Comparison of ENCODE assay signal across 36 cellular contexts in the genomic region with DNA sequence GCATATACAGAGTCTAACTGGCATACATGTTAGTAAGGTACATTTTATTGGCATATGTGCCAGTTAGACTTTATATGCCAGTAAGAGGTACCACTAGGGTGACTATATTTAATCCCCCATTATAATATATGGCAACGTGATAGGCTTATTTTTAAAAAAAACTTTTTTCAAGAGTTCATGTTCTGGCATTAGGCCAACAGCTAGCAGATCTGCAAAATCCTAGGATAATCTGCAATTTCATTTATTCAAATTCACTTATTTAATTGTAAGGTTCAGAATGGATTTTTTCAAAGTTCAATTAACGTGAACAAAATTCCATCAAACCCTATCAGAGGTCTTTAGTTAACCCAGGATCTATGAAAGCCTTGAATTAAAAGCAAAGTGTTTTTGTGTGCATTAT. TPM values are rescaled to one million over a fixed set of nuclear protein-coding genes. Genes with fewer than 3 reads are reported as not detected.
A peak's percentile ranks its signal among the peaks of the same experiment; 100 is the strongest.
DNase-seq lines count a peak whose midpoint lies in the region; ATAC-seq, FAIRE-seq and TF ChIP-seq lines count a peak whose summit lies in the region.
"Had no signal": no experiment of that assay in that cellular context is flagged by ENCODE, and none has a peak within 500 bp of the region (broad histone marks: within the 10 kb centered on the region; RNA-seq: fewer than 3 reads in every experiment).

No MANE protein-coding gene starts in this region.

- no peak for TF ChIP-seq RAD21 in K562 (CRISPR knock-in tag; conservative IDR thresholded peaks at IDR 0.05 in 1 of 2, IDR thresholded peaks at IDR 0.05 in 1 of 2)

- H3K36me3 Mint-ChIP-seq in T-helper 17 cell (ENCODE audit: low read depth) = peaks cover 5% of the 10 kb centered on the region
- H3K36me3 Mint-ChIP-seq in stimulated activated effector memory CD8-positive, alpha-beta T cell treated with anti-CD3 and anti-CD28 coated beads, Interleukin-12 subunit alpha, Interleukin-12 subunit beta, amount 100 ng/mL, for 72 hours = peaks cover 100% of the 10 kb centered on the region

- H3K27ac ChIP-seq in K562 (ENCODE audit: extremely low read depth, low read depth, low read length) (no peak overlapping the region), PC-3 (ENCODE audit: low read length) (no peak overlapping the region)
- H3K27ac ChIP-seq: 22Rv1; A549; BLaER1; BLaER1 treated with 17β-estradiol and CSF1 and Interleukin-3, amounts not matched to agents 10 nM and 100 nM; C4-2B had no signal

- H3K27me3 Mint-ChIP-seq in T-helper 17 cell = no peaks in the 10 kb centered on the region
- H3K27me3 Mint-ChIP-seq: B cell; CD4-positive, alpha-beta memory T cell; CD4-positive, alpha-beta T cell; CD4-positive, CD25-positive, alpha-beta regulatory T cell; CD8-positive, alpha-beta memory T cell had no signal

- no peak for ATAC-seq in T-helper 17 cell
- ATAC-seq in K562 = no peak
- ATAC-seq in stimulated activated effector memory CD8-positive, alpha-beta T cell treated with anti-CD3 and anti-CD28 coated beads, Interleukin-12 subunit alpha, Interleukin-12 subunit beta, amount 100 ng/mL, for 72 hours = no peak
- no peak for ATAC-seq in PC-3
- ATAC-seq: CD8-positive, alpha-beta T cell had no signal

- H3K9me3 ChIP-seq in T-helper 17 cell (ENCODE audit: control insufficient read depth, low read length, poor library complexity, severe bottlenecking) (no peaks in the 10 kb centered on the region), K562 (replicated peaks; ENCODE audit: control insufficient read depth, insufficient read depth, low read depth, low read length) (no peaks in the 10 kb centered on the region), PC-3 (ENCODE audit: low read length) (no peaks in the 10 kb centered on the region)
- H3K9me3 ChIP-seq: A549, BE2C, Caco-2 had no signal

- intact Hi-C loops in K562 (cut with micrococcal nuclease) = no loop called here
- intact Hi-C loops in PC-3 (cut with micrococcal nuclease) = no loop called here
- intact Hi-C loops in cardiac septum (cut with DNase I) = no loop called here

- H3K4me1 ChIP-seq in K562 (replicated peaks in 1 of 2; ENCODE audit: control insufficient read depth in 2 of 2, insufficient read depth in 2 of 2, low read length in 2 of 2) (no peaks in the 10 kb centered on the region), PC-3 (ENCODE audit: insufficient read depth, low read length) (peaks cover 6% of the 10 kb centered on the region)
- H3K4me1 ChIP-seq: A549; BE2C; BLaER1; BLaER1 treated with 17β-estradiol and CSF1 and Interleukin-3, amounts not matched to agents 10 nM and 100 nM; Caco-2 had no signal

- no peak overlapping the region for H3K4me3 ChIP-seq in K562
- no peak overlapping the region for H3K4me3 ChIP-seq in PC-3 (ENCODE audit: low read length)
- H3K4me3 ChIP-seq: A549; BLaER1; BLaER1 treated with 17β-estradiol and CSF1 and Interleukin-3, amounts not matched to agents 10 nM and 100 nM had no signal

- BruUV-seq in K562 (replicated peaks; lab: Mats Ljungman, UMichigan) (no TSS peak), PC-3 (replicated peaks; lab: Mats Ljungman, UMichigan) (no TSS peak)

- no peak overlapping the region for H3K4me2 ChIP-seq in K562 (ENCODE audit: insufficient read depth, low read length)
- H3K4me2 ChIP-seq in PC-3 (ENCODE audit: low read length) = no peak overlapping the region
- H3K4me2 ChIP-seq: A549; BLaER1; BLaER1 treated with 17β-estradiol and CSF1 and Interleukin-3, amounts not matched to agents 10 nM and 100 nM had no signal

- no peak for TF ChIP-seq CTCF in K562 (IDR thresholded peaks at IDR 0.05 in 2 of 3, conservative IDR thresholded peaks at IDR 0.05 in 1 of 3; ENCODE audit: insufficient read depth in 2 of 3, low read depth in 1 of 3, low read length in 3 of 3)
- TF ChIP-seq CTCF in PC-3 (conservative IDR thresholded peaks at IDR 0.05; ENCODE audit: low read depth, low read length) = no peak

- H3K4me1 Mint-ChIP-seq in T-helper 17 cell = peaks cover 2% of the 10 kb centered on the region
- no peaks in the 10 kb centered on the region for H3K4me1 Mint-ChIP-seq in stimulated activated effector memory CD8-positive, alpha-beta T cell treated with anti-CD3 and anti-CD28 coated beads, Interleukin-12 subunit alpha, Interleukin-12 subunit beta, amount 100 ng/mL, for 72 hours
- H3K4me1 Mint-ChIP-seq: B cell; CD14-positive monocyte; CD4-positive, alpha-beta memory T cell; CD4-positive, CD25-positive, alpha-beta regulatory T cell; CD8-positive, alpha-beta memory T cell had no signal

- H3K36me3 ChIP-seq in K562 (ENCODE audit: control insufficient read depth, insufficient read depth, low read length) (peaks cover 80% of the 10 kb centered on the region), PC-3 (ENCODE audit: low read depth, low read length) (peaks cover 81% of the 10 kb centered on the region)

- in situ Hi-C loops in K562 (cut with MboI) = no loop called here

- POLR2A ChIA-PET in K562 (lab: Yijun Ruan, JAX) = interaction anchor here (1.3 kb wide), 1 partner anchor 14 kb away, joined by 3 read pairs; no protein-coding TSS in a partner anchor
- POLR2A ChIA-PET in PC-3 (lab: Charles Lee; ENCODE audit: unreplicated experiment) = no interaction called here

- H4K20me1 ChIP-seq in K562 (replicated peaks; ENCODE audit: control insufficient read depth, insufficient read depth, low read length) (no peaks in the 10 kb centered on the region), PC-3 (ENCODE audit: low read length) (0 out of 2 replicates have a peak, but pooled peaks cover 7% of the 10 kb centered on the region)
- H4K20me1 ChIP-seq: BLaER1 had no signal

- TF ChIP-seq POLR2A in K562 (conservative IDR thresholded peaks at IDR 0.05) = no peak

- peaks cover 3% of the 10 kb centered on the region for H3K9me1 ChIP-seq in K562 (ENCODE audit: control insufficient read depth, insufficient read depth, low read length)

- no peak overlapping the region for H3K9ac ChIP-seq in K562 (ENCODE audit: insufficient read depth in 1 of 2, low read depth in 2 of 2, low read length in 2 of 2)
- no peak overlapping the region for H3K9ac ChIP-seq in PC-3 (ENCODE audit: low read length)
- H3K9ac ChIP-seq: BLaER1; BLaER1 treated with 17β-estradiol and CSF1 and Interleukin-3, amounts not matched to agents 10 nM and 100 nM had no signal

- 86% methylated on average over 2 of the region's 2 CpGs for WGBS in K562 (ENCODE audit: insufficient coverage, low coverage, missing lambda C conversion rate)

- CTCF ChIA-PET in K562 (lab: Yijun Ruan, JAX; ENCODE audit: low intra/inter-chr PET ratio) (no interaction called here), PC-3 (lab: Charles Lee) (no interaction called here)

- DNase-seq in T-helper 17 cell = no peak
- DNase-seq in K562 (ENCODE audit: extremely low read depth in 1 of 4, low spot score in 3 of 4) = no peak
- no peak for DNase-seq in stimulated activated effector memory CD8-positive, alpha-beta T cell treated with anti-CD3 and anti-CD28 coated beads, Interleukin-12 subunit alpha, Interleukin-12 subunit beta, amount 100 ng/mL, for 72 hours (ENCODE audit: low spot score in 2 of 2)
- no peak for DNase-seq in PC-3
- no peak for DNase-seq in DMS 273 treated with DMSO at 0.1 percent for 48 hours (lab: John Stamatoyannopoulos, UW)
- DNase-seq in cardiac septum (ENCODE audit: low spot score) = no peak
- no peak for DNase-seq in DMS53 treated with DMSO at 0.1 percent for 48 hours (lab: John Stamatoyannopoulos, UW; ENCODE audit: unreplicated experiment)
- DNase-seq: 8988T; ACHN; AML-193; BE2C; C1 segment of cervical spinal cord; Caco-2; Calu3; CD4-positive, alpha-beta memory T cell; CD4-positive, alpha-beta T cell; CD4-positive, CD25-positive, alpha-beta regulatory T cell; CD8-positive, alpha-beta memory T cell; CD8-positive, alpha-beta T cell; COR-L47; DMS153; DMS53; DMS79; DMS79 treated with DMSO at 0.1 percent for 48 hours; DND-41; EL had no signal

- H2AFZ ChIP-seq in K562 (ENCODE audit: low read depth, low read length) = no peak overlapping the region
- no peak overlapping the region for H2AFZ ChIP-seq in PC-3 (ENCODE audit: low read length)

- no peaks in the 10 kb centered on the region for H3F3A ChIP-seq in PC-3 (ENCODE audit: low read length, unreplicated experiment)

- no peak for FAIRE-seq in K562 (lab: Jason Lieb, UNC)
- peak; percentile 36 for FAIRE-seq in islet of Langerhans (lab: Jason Lieb, UNC)
- FAIRE-seq: A204.1, A549, D721Med had no signal

- no peak for TF ChIP-seq EP300 in K562 (IDR thresholded peaks at IDR 0.05; ENCODE audit: low read length)

- H3K4me3 Mint-ChIP-seq in T-helper 17 cell = no peak overlapping the region
- no peak overlapping the region for H3K4me3 Mint-ChIP-seq in stimulated activated effector memory CD8-positive, alpha-beta T cell treated with anti-CD3 and anti-CD28 coated beads, Interleukin-12 subunit alpha, Interleukin-12 subunit beta, amount 100 ng/mL, for 72 hours
- H3K4me3 Mint-ChIP-seq: B cell; CD14-positive monocyte; CD4-positive, alpha-beta memory T cell; CD4-positive, alpha-beta T cell; CD4-positive, CD25-positive, alpha-beta regulatory T cell; CD8-positive, alpha-beta memory T cell; CD8-positive, alpha-beta T cell had no signal

- H3K27me3 ChIP-seq in K562 (ENCODE audit: control insufficient read depth in 2 of 2, insufficient read depth in 2 of 2, low read length in 2 of 2) (no peaks in the 10 kb centered on the region), PC-3 (ENCODE audit: low read length) (no peaks in the 10 kb centered on the region)
- H3K27me3 ChIP-seq: BE2C; BLaER1; BLaER1 treated with 17β-estradiol and CSF1 and Interleukin-3, amounts not matched to agents 10 nM and 100 nM had no signal

- peak overlapping the region; percentile 14 for H3K27ac Mint-ChIP-seq in T-helper 17 cell
- H3K27ac Mint-ChIP-seq in stimulated activated effector memory CD8-positive, alpha-beta T cell treated with anti-CD3 and anti-CD28 coated beads, Interleukin-12 subunit alpha, Interleukin-12 subunit beta, amount 100 ng/mL, for 72 hours = peak overlapping the region; percentile 10
- H3K27ac Mint-ChIP-seq: B cell; CD14-positive monocyte; CD4-positive, alpha-beta T cell; CD8-positive, alpha-beta T cell had no signal

- H3K79me2 ChIP-seq in K562 (ENCODE audit: control insufficient read depth, insufficient read depth, low read length) = no peaks in the 10 kb centered on the region
- H3K79me2 ChIP-seq in PC-3 (ENCODE audit: low read length) = no peaks in the 10 kb centered on the region

- H3K9me2 ChIP-seq in PC-3 (replicated peaks; ENCODE audit: low read length) = no peaks in the 10 kb centered on the region

- peaks cover 2% of the 10 kb centered on the region for H3K9me3 Mint-ChIP-seq in stimulated activated effector memory CD8-positive, alpha-beta T cell treated with anti-CD3 and anti-CD28 coated beads, Interleukin-12 subunit alpha, Interleukin-12 subunit beta, amount 100 ng/mL, for 72 hours
- H3K9me3 Mint-ChIP-seq: CD4-positive, alpha-beta T cell had no signal

RNA-seq across cellular contexts. Expression of a gene that starts 31.9 kb away (rescaled TPM):
- total RNA-seq in T-helper 17 cell (10 to 100 TPM; 24.0 to 30.1 TPM), K562 (2014; rRNA removed) (10.9 and 11.4 TPM in 2 replicates), K562 (2014; rRNA removed; fragmentation: Illumina TruSeq; extraction: Trizol) (21.5 and 24.8 TPM in 2 replicates), K562 (2015; rRNA removed; fragmentation: Illumina TruSeq; extraction: Trizol) (18.8 and 19.1 TPM in 2 replicates), K562 (2021) (22.1 and 24.9 TPM in 2 replicates), PC-3 (2014; rRNA removed) (37.8 and 63.1 TPM in 2 replicates), cardiac septum (41.0 TPM)
- 21.7 and 43.7 TPM in 2 replicates for total RNA-seq in K562 (2011; cell fraction: chromatin; rRNA removed; ENCODE audit: low replicate concordance)
- 13.4 and 13.7 TPM in 2 replicates for total RNA-seq in K562 (2011; cell fraction: nucleolus; rRNA removed)
- total RNA-seq in K562 (2011; cell fraction: nucleoplasm; rRNA removed) = 22.8 and 32.7 TPM in 2 replicates
- polyA plus RNA-seq in K562 (2011; rRNA removed) (36.3 and 49.5 TPM in 2 replicates), K562 (2014; fragmentation: Illumina TruSeq; extraction: Trizol) (16.6 and 17.0 TPM in 2 replicates), K562 (2014; fragmentation: Nextera tagmentation; extraction: Ambion mirVana) (10 to 100 TPM; 59.9 to 62.2 TPM), K562 (2014; rRNA removed) (26.7 and 26.9 TPM in 2 replicates)
- polyA plus RNA-seq in K562 (2011; cell fraction: cytosol; rRNA removed) = 9.1 and 17.4 TPM in 2 replicates
- 64.7 and 73.1 TPM in 2 replicates for polyA plus RNA-seq in K562 (2011; cell fraction: nucleus; rRNA removed)
- polyA plus RNA-seq in K562 (2012) = 28.7 and 29.5 TPM in 2 replicates
- polyA minus RNA-seq in K562 (2011; rRNA and poly(A)+ RNA removed) = 14.1 and 16.0 TPM in 2 replicates
- 6.1 and 6.9 TPM in 2 replicates for polyA minus RNA-seq in K562 (2011; cell fraction: cytosol; rRNA and poly(A)+ RNA removed)
- 12.4 and 14.8 TPM in 2 replicates for polyA minus RNA-seq in K562 (2011; cell fraction: nucleus; rRNA and poly(A)+ RNA removed)

RNA-seq across cellular contexts. Expression of a gene that starts 34.5 kb away (rescaled TPM):
- 10 to 100 TPM; 23.6 to 26.4 TPM for total RNA-seq in T-helper 17 cell
- total RNA-seq in K562 (2011; cell fraction: chromatin; rRNA removed; ENCODE audit: low replicate concordance) = 17.0 and 37.0 TPM in 2 replicates
- 9.8 and 12.0 TPM in 2 replicates for total RNA-seq in K562 (2011; cell fraction: nucleolus; rRNA removed)
- total RNA-seq in K562 (2011; cell fraction: nucleoplasm; rRNA removed) = 21.0 and 32.6 TPM in 2 replicates
- total RNA-seq in K562 (2014; rRNA removed) = 43.5 and 48.5 TPM in 2 replicates
- total RNA-seq in K562 (2014; rRNA removed; fragmentation: Illumina TruSeq; extraction: Trizol) = 75.6 and 87.7 TPM in 2 replicates
- total RNA-seq in K562 (2015; rRNA removed; fragmentation: Illumina TruSeq; extraction: Trizol) = 64.0 and 70.7 TPM in 2 replicates
- total RNA-seq in K562 (2021) = 54.9 and 55.1 TPM in 2 replicates
- polyA plus RNA-seq in K562 (2011; rRNA removed) = 39.3 and 55.9 TPM in 2 replicates
- 12.3 and 16.0 TPM in 2 replicates for polyA plus RNA-seq in K562 (2011; cell fraction: cytosol; rRNA removed)
- 7.8 and 9.3 TPM in 2 replicates for polyA plus RNA-seq in K562 (2011; cell fraction: nucleus; rRNA removed)
- polyA plus RNA-seq in K562 (2012) = 35.3 and 35.5 TPM in 2 replicates
- polyA plus RNA-seq in K562 (2014; fragmentation: Illumina TruSeq; extraction: Trizol) = 54.9 and 65.0 TPM in 2 replicates
- 10 to 100 TPM; 17.5 to 22.3 TPM for polyA plus RNA-seq in K562 (2014; fragmentation: Nextera tagmentation; extraction: Ambion mirVana)
- polyA plus RNA-seq in K562 (2014; rRNA removed) = 48.0 and 48.8 TPM in 2 replicates
- 82.0 and 88.8 TPM in 2 replicates for polyA minus RNA-seq in K562 (2011; rRNA and poly(A)+ RNA removed)
- polyA minus RNA-seq in K562 (2011; cell fraction: cytosol; rRNA and poly(A)+ RNA removed) = 31.5 and 37.6 TPM in 2 replicates
- polyA minus RNA-seq in K562 (2011; cell fraction: nucleus; rRNA and poly(A)+ RNA removed) = 9.7 and 15.9 TPM in 2 replicates
- total RNA-seq in PC-3 (2014; rRNA removed) = 85.3 and 91.7 TPM in 2 replicates
- 54.0 TPM for total RNA-seq in cardiac septum

RNA-seq across cellular contexts. Expression of a gene that starts 34.9 kb away (rescaled TPM):
- total RNA-seq in T-helper 17 cell = under 1 TPM; 0.70 to 0.96 TPM
- total RNA-seq in K562 (2011; cell fraction: chromatin; rRNA removed; ENCODE audit: low replicate concordance) = 12.5 and 19.1 TPM in 2 replicates
- 12.8 and 13.6 TPM in 2 replicates for total RNA-seq in K562 (2011; cell fraction: nucleolus; rRNA removed)
- 15.6 and 22.5 TPM in 2 replicates for total RNA-seq in K562 (2011; cell fraction: nucleoplasm; rRNA removed)
- total RNA-seq in K562 (2014; rRNA removed) = 3.3 and 4.5 TPM in 2 replicates
- total RNA-seq in K562 (2014; rRNA removed; fragmentation: Illumina TruSeq; extraction: Trizol) = 4.4 and 4.5 TPM in 2 replicates
- 3.9 and 5.2 TPM in 2 replicates for total RNA-seq in K562 (2015; rRNA removed; fragmentation: Illumina TruSeq; extraction: Trizol)
- 3.0 and 3.4 TPM in 2 replicates for total RNA-seq in K562 (2021)
- polyA plus RNA-seq in K562 (2011; rRNA removed) = 3.1 and 4.3 TPM in 2 replicates
- polyA plus RNA-seq in K562 (2011; cell fraction: cytosol; rRNA removed) = 2.4 and 4.8 TPM in 2 replicates
- 5.0 and 5.6 TPM in 2 replicates for polyA plus RNA-seq in K562 (2011; cell fraction: nucleus; rRNA removed)
- 3.2 and 3.7 TPM in 2 replicates for polyA plus RNA-seq in K562 (2012)
- 3.6 and 4.8 TPM in 2 replicates for polyA plus RNA-seq in K562 (2014; fragmentation: Illumina TruSeq; extraction: Trizol)
- polyA plus RNA-seq in K562 (2014; fragmentation: Nextera tagmentation; extraction: Ambion mirVana) = 1 to 10 TPM; 1.9 to 4.9 TPM
- polyA plus RNA-seq in K562 (2014; rRNA removed) = 3.4 and 3.9 TPM in 2 replicates
- polyA minus RNA-seq in K562 (2011; rRNA and poly(A)+ RNA removed) = 13.5 and 14.6 TPM in 2 replicates
- polyA minus RNA-seq in K562 (2011; cell fraction: cytosol; rRNA and poly(A)+ RNA removed) = 2.4 and 3.4 TPM in 2 replicates
- polyA minus RNA-seq in K562 (2011; cell fraction: nucleus; rRNA and poly(A)+ RNA removed) = 11.8 and 22.1 TPM in 2 replicates
- 5.2 and 6.8 TPM in 2 replicates for total RNA-seq in PC-3 (2014; rRNA removed)
- 4.6 TPM for total RNA-seq in cardiac septum
